20 cellular contexts compared by ENCODE assay signal in genomic region chr20:14657231-14657630, GRCh38.
"Had no signal": no experiment of that assay in that cellular context is flagged by ENCODE, and none has a peak within 500 bp of the region (broad histone marks: within the 10 kb centered on the region; RNA-seq: fewer than 3 reads in every experiment).

No MANE protein-coding gene starts in this region.

- H3K4me3 ChIP-seq: colonic mucosa, skin epidermis had no signal

- H3K27ac Mint-ChIP-seq: activated B cell treated with CpG ODN at 0.5 μM for 24 hours; activated CD8-positive, alpha-beta T cell treated with anti-CD3 and anti-CD28 coated beads, Interleukin-2, amount 10 ng/mL, durations not matched to agents 7 days and 5 days; activated naive CD8-positive, alpha-beta T cell; activated T-cell treated with anti-CD3 and anti-CD28 coated beads, Interleukin-2, amount 50 U/mL, for 72 hours; brain; natural killer cell treated with Interleukin-12 subunit alpha and Interleukin-12 subunit beta and Interleukin-15 and Interleukin-18, amount 100 ng/mL, for 72 hours; stimulated activated naive CD8-positive, alpha-beta T cell treated with anti-CD3 and anti-CD28 coated beads, Interleukin-15, Interleukin-2, amounts not matched to agents 100 ng/mL and 50 ng/mL, for 24 hours; type B pancreatic cell had no signal

- H3K4me1 ChIP-seq: colonic mucosa had no signal

- H3K36me3 ChIP-seq: colonic mucosa had no signal

- DNase-seq: activated B cell treated with CpG ODN at 0.5 μM for 24 hours; activated CD4-positive, alpha-beta T cell treated with anti-CD3 and anti-CD28 coated beads for 48 hours; activated CD8-positive, alpha-beta memory T cell treated with anti-CD3 and anti-CD28 coated beads, Interleukin-2, amount 50 U/mL, for 4 hours; activated CD8-positive, alpha-beta T cell treated with anti-CD3 and anti-CD28 coated beads, Interleukin-2, amount 10 ng/mL, durations not matched to agents 7 days and 5 days; activated gamma-delta T cell; activated T-cell treated with anti-CD3 and anti-CD28 coated beads, Interleukin-2, amount 50 U/mL, for 72 hours; amygdala; central memory CD4-positive, alpha-beta T cell; colonic mucosa; foreskin fibroblast; glutamatergic neuron; kidney glomerular epithelial cell; mesendoderm had no signal

- H3K9me3 ChIP-seq: colonic mucosa had no signal

- H3K27ac ChIP-seq: colonic mucosa, skin epidermis had no signal

- H3K36me3 Mint-ChIP-seq: activated naive CD8-positive, alpha-beta T cell; brain; natural killer cell treated with Interleukin-12 subunit alpha and Interleukin-12 subunit beta and Interleukin-15 and Interleukin-18, amount 100 ng/mL, for 72 hours had no signal

- H3K9me3 Mint-ChIP-seq: activated B cell treated with CpG ODN at 0.5 μM for 24 hours had no signal

- H3K27me3 ChIP-seq: colonic mucosa had no signal

- H3K4me3 Mint-ChIP-seq: activated B cell treated with CpG ODN at 0.5 μM for 24 hours; activated CD8-positive, alpha-beta T cell treated with anti-CD3 and anti-CD28 coated beads, Interleukin-2, amount 10 ng/mL, durations not matched to agents 7 days and 5 days; activated naive CD8-positive, alpha-beta T cell; activated T-cell treated with anti-CD3 and anti-CD28 coated beads, Interleukin-2, amount 50 U/mL, for 72 hours; brain; natural killer cell treated with Interleukin-12 subunit alpha and Interleukin-12 subunit beta and Interleukin-15 and Interleukin-18, amount 100 ng/mL, for 72 hours; stimulated activated naive CD8-positive, alpha-beta T cell treated with anti-CD3 and anti-CD28 coated beads, Interleukin-15, Interleukin-2, amounts not matched to agents 100 ng/mL and 50 ng/mL, for 24 hours; type B pancreatic cell had no signal

- H3K27me3 Mint-ChIP-seq: activated B cell treated with CpG ODN at 0.5 μM for 24 hours; activated naive CD8-positive, alpha-beta T cell; brain; natural killer cell treated with Interleukin-12 subunit alpha and Interleukin-12 subunit beta and Interleukin-15 and Interleukin-18, amount 100 ng/mL, for 72 hours; stimulated activated naive CD8-positive, alpha-beta T cell treated with anti-CD3 and anti-CD28 coated beads, Interleukin-15, Interleukin-2, amounts not matched to agents 100 ng/mL and 50 ng/mL, for 24 hours had no signal

- H3K4me1 Mint-ChIP-seq: activated B cell treated with CpG ODN at 0.5 μM for 24 hours had no signal

- ATAC-seq: activated CD8-positive, alpha-beta T cell treated with anti-CD3 and anti-CD28 coated beads, Interleukin-2, amount 10 ng/mL, durations not matched to agents 7 days and 5 days; activated T-cell treated with anti-CD3 and anti-CD28 coated beads, Interleukin-2, amount 50 U/mL, for 72 hours; esophagus mucosa; natural killer cell treated with Interleukin-12 subunit alpha and Interleukin-12 subunit beta and Interleukin-15 and Interleukin-18, amount 100 ng/mL, for 72 hours had no signal
